ENCODE assay signal across 33 cellular contexts in the genomic region with DNA sequence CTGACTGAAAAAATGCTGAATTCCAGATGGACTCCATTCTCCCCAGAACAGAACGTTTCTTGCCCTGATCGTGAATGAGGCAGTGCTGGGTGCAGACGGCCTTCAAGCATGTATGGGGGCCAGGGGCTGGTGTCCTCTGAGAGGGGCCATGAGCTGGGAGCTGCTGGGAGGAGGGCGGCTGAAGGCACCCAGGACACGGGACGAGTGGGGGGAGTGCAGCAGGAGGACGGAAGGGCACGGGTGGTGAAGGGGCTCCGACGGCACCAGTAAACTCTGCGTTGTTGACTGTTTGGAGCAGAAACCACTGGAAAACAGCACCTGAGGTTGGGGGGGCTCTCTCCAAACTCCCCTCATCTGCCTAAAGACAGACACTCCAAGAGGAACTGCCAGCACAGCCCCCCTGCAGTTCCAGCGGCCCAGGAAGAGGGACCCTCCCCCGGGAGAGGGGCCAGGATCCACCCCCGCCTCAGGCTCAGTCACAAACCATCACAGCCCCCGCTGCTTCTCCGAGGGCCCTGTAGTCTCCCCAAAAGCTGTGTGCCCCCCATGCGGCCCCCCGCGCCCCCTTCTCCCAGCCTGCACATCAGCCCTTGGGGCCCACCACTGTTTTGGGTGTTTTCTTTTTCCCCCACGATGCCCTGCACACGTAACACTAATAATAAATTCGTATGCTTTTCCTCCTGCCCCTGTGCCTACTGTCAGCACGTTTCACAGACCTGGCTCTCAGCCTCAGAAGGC. TPM values are rescaled to one million over a fixed set of nuclear protein-coding genes. Genes with fewer than 3 reads are reported as not detected.
"Had no signal": no experiment of that assay in that cellular context is flagged by ENCODE, and none has a peak within 500 bp of the region (broad histone marks: within the 10 kb centered on the region; RNA-seq: fewer than 3 reads in every experiment).

No MANE protein-coding gene starts in this region.

- H3K4me1 Mint-ChIP-seq: activated CD4-positive, alpha-beta T cell treated with anti-CD3 and anti-CD28 coated beads for 36 hours; activated CD4-positive, alpha-beta T cell treated with anti-CD3 and anti-CD28 coated beads, Interleukin-2, amount 10 ng/mL, durations not matched to agents 24 days and 14 days; activated naive CD4-positive, alpha-beta T cell treated with anti-CD3 and anti-CD28 coated beads, Interleukin-2, amount 10 ng/mL, durations not matched to agents 7 days and 5 days; activated naive CD8-positive, alpha-beta T cell treated with anti-CD3 and anti-CD28 coated beads, Interleukin-2, amount 10 ng/mL, durations not matched to agents 7 days and 5 days; endodermal cell had no signal

- H3K27me3 Mint-ChIP-seq: activated CD4-positive, alpha-beta memory T cell treated with anti-CD3 and anti-CD28 coated beads for 36 hours; activated CD4-positive, alpha-beta T cell treated with anti-CD3 and anti-CD28 coated beads for 36 hours; activated CD4-positive, alpha-beta T cell treated with anti-CD3 and anti-CD28 coated beads, Interleukin-2, amount 10 ng/mL, durations not matched to agents 24 days and 14 days; activated naive CD4-positive, alpha-beta T cell treated with anti-CD3 and anti-CD28 coated beads, Interleukin-2, amount 10 ng/mL, durations not matched to agents 7 days and 5 days; activated naive CD8-positive, alpha-beta T cell treated with anti-CD3 and anti-CD28 coated beads, Interleukin-2, amount 10 ng/mL, durations not matched to agents 7 days and 5 days; activated T-cell treated with anti-CD3 and anti-CD28 coated beads, Interleukin-2, amount 50 U/mL, for 24 hours; central memory CD8-positive, alpha-beta T cell; T-helper 17 cell had no signal

- H3K27me3 ChIP-seq: ascending aorta, breast epithelium, cardiac muscle cell, dorsolateral prefrontal cortex had no signal

- H3K27ac Mint-ChIP-seq: activated CD4-positive, alpha-beta memory T cell treated with anti-CD3 and anti-CD28 coated beads for 36 hours; activated CD4-positive, alpha-beta T cell treated with anti-CD3 and anti-CD28 coated beads for 36 hours; activated CD4-positive, alpha-beta T cell treated with anti-CD3 and anti-CD28 coated beads, Interleukin-2, amount 10 ng/mL, durations not matched to agents 24 days and 14 days; activated CD8-positive, alpha-beta T cell treated with anti-CD3 and anti-CD28 coated beads, Interleukin-2, amount 10 ng/mL, durations not matched to agents 7 days and 5 days; activated naive CD4-positive, alpha-beta T cell treated with anti-CD3 and anti-CD28 coated beads, Interleukin-2, amount 10 ng/mL, durations not matched to agents 7 days and 5 days; activated naive CD4-positive, alpha-beta T cell treated with anti-CD3 and anti-CD28 coated beads, Interleukin-2, amount 50 U/mL, for 72 hours; activated naive CD8-positive, alpha-beta T cell treated with anti-CD3 and anti-CD28 coated beads, Interleukin-2, amount 10 ng/mL, durations not matched to agents 7 days and 5 days; activated T-cell treated with anti-CD3 and anti-CD28 coated beads, Interleukin-2, amount 50 U/mL, for 24 hours; activated T-cell treated with anti-CD3 and anti-CD28 coated beads, Interleukin-2, amount 50 U/mL, for 72 hours; dendritic cell treated with granulocyte-macrophage colony-stimulating factor and Interleukin-4, amounts not matched to agents 40 ng/mL and 50 ng/mL, for 4 days; endodermal cell; T-helper 17 cell; T-helper 2 cell treated with Interferon-gamma antibody and Interleukin-4, amounts not matched to agents 5 μg/mL and 100 μg/mL, for 36 hours had no signal

- H3K27ac ChIP-seq: ascending aorta, breast epithelium, cardiac muscle cell, coronary artery, dorsolateral prefrontal cortex, WERI-Rb-1 had no signal

- DNase-seq: activated CD4-positive, alpha-beta memory T cell treated with anti-CD3 and anti-CD28 coated beads for 36 hours; activated CD4-positive, alpha-beta T cell treated with anti-CD3 and anti-CD28 coated beads for 36 hours; activated CD4-positive, alpha-beta T cell treated with anti-CD3 and anti-CD28 coated beads, Interleukin-2, amount 10 ng/mL, durations not matched to agents 24 days and 14 days; activated CD4-positive, CD25-positive, alpha-beta regulatory T cell; activated CD4-positive, CD25-positive, alpha-beta regulatory T cell treated with anti-CD3 and anti-CD28 coated beads, Interleukin-2, amount 50 U/mL, for 72 hours; activated CD8-positive, alpha-beta memory T cell treated with anti-CD3 and anti-CD28 coated beads, Interleukin-2, amount 50 U/mL, for 48 hours; activated CD8-positive, alpha-beta T cell treated with anti-CD3 and anti-CD28 coated beads, Interleukin-2, amount 10 ng/mL, durations not matched to agents 7 days and 5 days; activated gamma-delta T cell; activated naive CD4-positive, alpha-beta T cell; activated naive CD4-positive, alpha-beta T cell treated with anti-CD3 and anti-CD28 coated beads, Interleukin-2, amount 10 ng/mL, durations not matched to agents 7 days and 5 days; activated naive CD8-positive, alpha-beta T cell treated with anti-CD3 and anti-CD28 coated beads, Interleukin-2, amount 10 ng/mL, durations not matched to agents 7 days and 5 days; activated T-cell treated with anti-CD3 and anti-CD28 coated beads for 4 hours; activated T-cell treated with anti-CD3 and anti-CD28 coated beads, Interleukin-2, amount 50 U/mL, for 24 hours; activated T-cell treated with anti-CD3 and anti-CD28 coated beads, Interleukin-2, amount 50 U/mL, for 72 hours; dorsolateral prefrontal cortex; effector memory CD4-positive, alpha-beta T cell; endodermal cell; foreskin fibroblast; head of caudate nucleus; T-helper 1 cell; T-helper 17 cell; T1000; WERI-Rb-1 had no signal

- H3K4me3 Mint-ChIP-seq: activated CD4-positive, alpha-beta memory T cell treated with anti-CD3 and anti-CD28 coated beads for 36 hours; activated CD4-positive, alpha-beta T cell treated with anti-CD3 and anti-CD28 coated beads for 36 hours; activated CD4-positive, alpha-beta T cell treated with anti-CD3 and anti-CD28 coated beads, Interleukin-2, amount 10 ng/mL, durations not matched to agents 24 days and 14 days; activated CD8-positive, alpha-beta T cell treated with anti-CD3 and anti-CD28 coated beads, Interleukin-2, amount 10 ng/mL, durations not matched to agents 7 days and 5 days; activated naive CD4-positive, alpha-beta T cell treated with anti-CD3 and anti-CD28 coated beads, Interleukin-2, amount 10 ng/mL, durations not matched to agents 7 days and 5 days; activated naive CD8-positive, alpha-beta T cell treated with anti-CD3 and anti-CD28 coated beads, Interleukin-2, amount 10 ng/mL, durations not matched to agents 7 days and 5 days; activated T-cell treated with anti-CD3 and anti-CD28 coated beads, Interleukin-2, amount 50 U/mL, for 24 hours; activated T-cell treated with anti-CD3 and anti-CD28 coated beads, Interleukin-2, amount 50 U/mL, for 72 hours; brain; central memory CD8-positive, alpha-beta T cell; dendritic cell treated with granulocyte-macrophage colony-stimulating factor and Interleukin-4, amounts not matched to agents 40 ng/mL and 50 ng/mL, for 4 days; endodermal cell; T-helper 17 cell; T-helper 2 cell treated with Interferon-gamma antibody and Interleukin-4, amounts not matched to agents 5 μg/mL and 100 μg/mL, for 36 hours had no signal

- H3K9me3 Mint-ChIP-seq: activated CD4-positive, alpha-beta memory T cell treated with anti-CD3 and anti-CD28 coated beads for 36 hours; activated CD4-positive, alpha-beta T cell treated with anti-CD3 and anti-CD28 coated beads, Interleukin-2, amount 10 ng/mL, durations not matched to agents 24 days and 14 days; activated naive CD4-positive, alpha-beta T cell treated with anti-CD3 and anti-CD28 coated beads, Interleukin-2, amount 10 ng/mL, durations not matched to agents 7 days and 5 days; activated naive CD4-positive, alpha-beta T cell treated with anti-CD3 and anti-CD28 coated beads, Interleukin-2, amount 50 U/mL, for 72 hours; activated naive CD8-positive, alpha-beta T cell treated with anti-CD3 and anti-CD28 coated beads, Interleukin-2, amount 10 ng/mL, durations not matched to agents 7 days and 5 days; activated T-cell treated with anti-CD3 and anti-CD28 coated beads, Interleukin-2, amount 50 U/mL, for 24 hours; activated T-cell treated with anti-CD3 and anti-CD28 coated beads, Interleukin-2, amount 50 U/mL, for 72 hours; brain; central memory CD8-positive, alpha-beta T cell; dendritic cell treated with granulocyte-macrophage colony-stimulating factor and Interleukin-4, amounts not matched to agents 40 ng/mL and 50 ng/mL, for 4 days; endodermal cell; T-helper 2 cell treated with Interferon-gamma antibody and Interleukin-4, amounts not matched to agents 5 μg/mL and 100 μg/mL, for 36 hours had no signal

- H3K9me3 ChIP-seq: ascending aorta, breast epithelium had no signal

- H3K36me3 ChIP-seq: ascending aorta, breast epithelium, cardiac muscle cell, WERI-Rb-1 had no signal

- ATAC-seq: activated CD4-positive, alpha-beta T cell treated with anti-CD3 and anti-CD28 coated beads for 36 hours; activated CD8-positive, alpha-beta T cell treated with anti-CD3 and anti-CD28 coated beads, Interleukin-2, amount 10 ng/mL, durations not matched to agents 7 days and 5 days; activated naive CD4-positive, alpha-beta T cell treated with anti-CD3 and anti-CD28 coated beads, Interleukin-2, amount 50 U/mL, for 72 hours; activated T-cell treated with anti-CD3 and anti-CD28 coated beads, Interleukin-2, amount 50 U/mL, for 72 hours; esophagus mucosa; T-helper 17 cell had no signal

- H3K36me3 Mint-ChIP-seq: activated CD4-positive, alpha-beta memory T cell treated with anti-CD3 and anti-CD28 coated beads for 36 hours; activated naive CD4-positive, alpha-beta T cell treated with anti-CD3 and anti-CD28 coated beads, Interleukin-2, amount 10 ng/mL, durations not matched to agents 7 days and 5 days; activated naive CD4-positive, alpha-beta T cell treated with anti-CD3 and anti-CD28 coated beads, Interleukin-2, amount 50 U/mL, for 72 hours; activated naive CD8-positive, alpha-beta T cell treated with anti-CD3 and anti-CD28 coated beads, Interleukin-2, amount 10 ng/mL, durations not matched to agents 7 days and 5 days; brain had no signal

- H3K4me3 ChIP-seq: ascending aorta, breast epithelium, cardiac muscle cell, coronary artery, dorsolateral prefrontal cortex had no signal

- H3K4me1 ChIP-seq: ascending aorta, breast epithelium had no signal

RNA-seq across cellular contexts. Expression of gene DPYSL4, which starts 55.5 kb away (rescaled TPM):
- total RNA-seq: ascending aorta had no signal
